1 cellular context compared by ENCODE assay signal in the genomic region with DNA sequence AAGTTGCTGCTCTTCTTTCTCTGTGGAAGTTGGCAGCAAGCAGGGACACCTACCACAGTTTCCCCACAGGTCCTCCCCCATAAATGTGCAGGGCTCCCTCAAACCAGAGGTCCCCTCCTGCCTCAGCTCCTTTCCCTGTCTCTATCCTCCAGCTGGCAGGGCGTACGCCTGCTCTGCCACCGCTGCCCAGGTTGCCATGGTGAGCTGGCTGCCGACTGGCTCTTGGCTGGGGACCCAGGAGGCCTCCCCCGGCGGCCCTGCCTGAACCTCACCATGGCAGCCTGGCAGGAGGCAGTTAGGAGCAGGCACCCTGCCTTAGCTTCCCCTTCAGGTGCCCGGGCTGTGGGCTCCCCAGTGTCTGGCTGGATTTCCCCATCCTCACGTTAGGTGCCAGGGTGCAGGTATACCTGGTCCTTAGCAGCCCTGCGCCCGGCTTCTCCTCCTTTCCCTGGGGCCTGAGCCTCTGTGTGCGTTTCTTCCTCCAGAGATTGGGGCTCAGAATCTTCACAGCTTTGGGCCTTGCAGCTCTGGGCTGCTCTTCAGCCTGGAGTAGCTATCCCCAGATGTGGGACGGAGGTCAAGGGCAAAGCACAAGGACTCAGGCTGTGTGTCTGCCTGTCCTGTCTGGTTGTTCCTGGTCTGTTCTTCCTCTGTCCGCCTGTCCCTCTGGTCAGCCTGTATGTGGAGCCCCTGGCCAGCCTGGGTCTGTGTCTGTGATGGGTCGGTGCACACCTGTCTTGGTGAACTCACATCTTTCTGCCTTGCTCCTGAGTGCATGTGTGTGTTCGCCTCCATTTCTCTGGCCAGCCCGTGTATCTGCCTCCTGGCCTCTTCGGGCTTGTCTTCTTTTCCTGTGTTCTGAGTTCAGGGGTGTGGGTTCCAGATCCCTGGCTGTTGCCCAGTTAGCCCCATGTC.
TF ChIP-seq lines count a peak whose summit lies in the region.

No MANE protein-coding gene starts in this region.

TF ChIP-seq in WTC11, 78 proteins besides CTCF, POLR2A, EP300 and RAD21 (continued from another document):
- no peak for TF ChIP-seq AFF4 (CRISPR knock-in tag; IDR thresholded peaks at IDR 0.05; ENCODE audit: borderline replicate concordance)
- no peak for TF ChIP-seq NR3C1 (CRISPR knock-in tag; conservative IDR thresholded peaks at IDR 0.05; ENCODE audit: low read depth)
- no peak for TF ChIP-seq FOXP1 (CRISPR knock-in tag; IDR thresholded peaks at IDR 0.05; ENCODE audit: borderline replicate concordance)
- TF ChIP-seq SMAD3 (CRISPR knock-in tag; IDR thresholded peaks at IDR 0.05; ENCODE audit: borderline replicate concordance), result no peak
- TF ChIP-seq ZNF416 (CRISPR knock-in tag; IDR thresholded peaks at IDR 0.05), result no peak
- TF ChIP-seq, protein P1, sequence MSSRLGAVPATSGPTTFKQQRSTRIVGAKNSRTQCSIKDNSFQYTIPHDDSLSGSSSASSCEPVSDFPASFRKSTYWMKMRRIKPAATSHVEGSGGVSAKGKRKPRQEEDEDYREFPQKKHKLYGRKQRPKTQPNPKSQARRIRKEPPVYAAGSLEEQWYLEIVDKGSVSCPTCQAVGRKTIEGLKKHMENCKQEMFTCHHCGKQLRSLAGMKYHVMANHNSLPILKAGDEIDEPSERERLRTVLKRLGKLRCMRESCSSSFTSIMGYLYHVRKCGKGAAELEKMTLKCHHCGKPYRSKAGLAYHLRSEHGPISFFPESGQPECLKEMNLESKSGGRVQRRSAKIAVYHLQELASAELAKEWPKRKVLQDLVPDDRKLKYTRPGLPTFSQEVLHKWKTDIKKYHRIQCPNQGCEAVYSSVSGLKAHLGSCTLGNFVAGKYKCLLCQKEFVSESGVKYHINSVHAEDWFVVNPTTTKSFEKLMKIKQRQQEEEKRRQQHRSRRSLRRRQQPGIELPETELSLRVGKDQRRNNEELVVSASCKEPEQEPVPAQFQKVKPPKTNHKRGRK (CRISPR knock-in tag; IDR thresholded peaks at IDR 0.05; ENCODE audit: borderline replicate concordance), result no peak
